In the genomic region with DNA sequence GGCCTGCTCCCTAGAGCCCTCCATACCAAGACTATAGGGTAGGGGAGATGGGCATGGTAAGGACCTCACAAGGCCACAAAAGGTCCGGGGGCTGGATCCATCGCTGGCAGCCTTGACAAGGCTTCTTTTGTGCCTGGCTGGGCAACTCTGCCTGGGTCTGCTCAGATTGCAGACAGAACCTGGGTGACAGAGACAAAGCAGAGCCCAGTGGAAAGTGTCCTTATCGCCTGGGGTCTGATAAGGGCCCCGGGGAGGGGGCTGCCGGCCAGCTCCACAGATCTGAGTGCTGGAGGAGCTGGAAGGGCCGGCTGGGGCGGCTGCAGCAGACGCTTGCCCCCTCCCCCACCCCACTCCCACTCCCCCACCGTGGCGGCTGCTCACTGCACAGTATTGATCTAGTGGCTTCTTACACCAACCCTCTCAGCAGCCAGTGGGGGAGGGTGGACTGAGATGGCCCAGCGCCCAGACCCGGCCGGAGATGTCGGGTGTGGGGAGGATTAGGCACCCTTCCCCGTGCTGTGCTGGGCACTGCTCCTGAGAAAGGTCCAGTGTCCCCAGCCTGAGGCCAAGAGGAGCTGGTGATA, we compare ENCODE assay signal across 1 cellular context.
TF ChIP-seq lines count a peak whose summit lies in the region.

No MANE protein-coding gene starts in this region.

TF ChIP-seq in H1, 55 proteins besides CTCF, POLR2A, EP300 and RAD21:
- TF ChIP-seq CBX8 (IDR thresholded peaks at IDR 0.05; ENCODE audit: borderline replicate concordance, low read depth, low read length) (no peak), YY1 (IDR thresholded peaks at IDR 0.05; ENCODE audit: low read depth, low read length) (no peak), BACH1 (IDR thresholded peaks at IDR 0.05; ENCODE audit: low read length) (no peak), POU5F1 (IDR thresholded peaks at IDR 0.05; ENCODE audit: low read depth, low read length) (no peak), RNF2 (IDR thresholded peaks at IDR 0.05; ENCODE audit: borderline replicate concordance, low read depth, low read length, missing control alignments, poor library complexity, severe bottlenecking) (no peak), KDM1A (IDR thresholded peaks at IDR 0.05; ENCODE audit: borderline replicate concordance, low read length) (no peak), KDM5A (IDR thresholded peaks at IDR 0.05; ENCODE audit: low read length) (no peak), BRCA1 (IDR thresholded peaks at IDR 0.05; ENCODE audit: low read depth, low read length) (no peak), SP1 (IDR thresholded peaks at IDR 0.05; ENCODE audit: low read depth, low read length) (no peak)
TF ChIP-seq in H1: peak in this region for 0.
